Comparison of ENCODE assay signal across 13 cellular contexts in genomic region chr6:109695468-109695867, GRCh38.
DNase-seq lines count a peak whose midpoint lies in the region; ATAC-seq and TF ChIP-seq lines count a peak whose summit lies in the region.
"Had no signal": no experiment of that assay in that cellular context is flagged by ENCODE, and none has a peak within 500 bp of the region (broad histone marks: within the 10 kb centered on the region; RNA-seq: fewer than 3 reads in every experiment).

No MANE protein-coding gene starts in this region.

- no peak overlapping the region for H3K4me3 ChIP-seq in choroid plexus epithelial cell (ENCODE audit: low read depth, low read length)

- DNase-seq in DMS153 (lab: John Stamatoyannopoulos, UW) (peak; percentile 13), DMS153 treated with DMSO at 0.1 percent for 48 hours (lab: John Stamatoyannopoulos, UW; ENCODE audit: unreplicated experiment) (no peak), ELR (ENCODE audit: low read depth) (peak; percentile 30), NCI-H2029 (lab: John Stamatoyannopoulos, UW) (peak; percentile 38), choroid plexus epithelial cell (ENCODE audit: low read depth) (peak; percentile 53)
- DNase-seq: activated CD8-positive, alpha-beta memory T cell treated with anti-CD3 and anti-CD28 coated beads, Interleukin-2, amount 50 U/mL, for 4 hours; anterior cingulate cortex; Calu3; effector memory CD4-positive, alpha-beta T cell; stimulated activated CD4-positive, alpha-beta T cell treated with anti-CD3 and anti-CD28 coated beads, Interleukin-4, amount 100 ng/mL, for 24 hours had no signal

- ATAC-seq in GM18870 (IDR thresholded peaks at IDR 0.05; ENCODE audit: unreplicated experiment) (no peak), GM19455 (IDR thresholded peaks at IDR 0.05; ENCODE audit: unreplicated experiment) (no peak), HG03045 (IDR thresholded peaks at IDR 0.05; ENCODE audit: unreplicated experiment) (no peak)

- peak; percentile 28 for TF ChIP-seq CTCF in choroid plexus epithelial cell (conservative IDR thresholded peaks at IDR 0.05; ENCODE audit: low read depth, low read length)
